ENCODE assay signal across 9 cellular contexts in genomic region chr12:51371295-51371953, GRCh38. TPM values are rescaled to one million over a fixed set of nuclear protein-coding genes. Genes with fewer than 3 reads are reported as not detected.
DNase-seq lines count a peak whose midpoint lies in the region; ATAC-seq and TF ChIP-seq lines count a peak whose summit lies in the region.
"Had no signal": no experiment of that assay in that cellular context is flagged by ENCODE, and none has a peak within 500 bp of the region (broad histone marks: within the 10 kb centered on the region; RNA-seq: fewer than 3 reads in every experiment).

No MANE protein-coding gene starts in this region.

- H3K27me3 ChIP-seq in ACC112 (ENCODE audit: insufficient read depth, low read length) (no peaks in the 10 kb centered on the region), WERI-Rb-1 (ENCODE audit: insufficient read depth, low read depth, severe bottlenecking) (no peaks in the 10 kb centered on the region)

- DNase-seq in HPDE6-E6E7 (ENCODE audit: extremely low spot score) (peak; percentile 98), WERI-Rb-1 (peak; percentile 42), left cardiac atrium (peak; percentile 70), sciatic nerve (ENCODE audit: low spot score) (peak; percentile 65), NCI-H524 treated with DMSO at 0.1 percent for 48 hours (lab: John Stamatoyannopoulos, UW) (no peak), NCI-H1694 treated with DMSO at 0.1 percent for 48 hours (lab: John Stamatoyannopoulos, UW) (no peak)

- H3K27ac ChIP-seq in ACC112 (ENCODE audit: low read depth, low read length) = peak overlapping the region; percentile 82
- H3K27ac ChIP-seq in WERI-Rb-1 = no peak overlapping the region

- H3K4me3 ChIP-seq in ACC112 (ENCODE audit: low read depth, low read length) = peak overlapping the region; percentile 46
- no peak overlapping the region for H3K4me3 ChIP-seq in WERI-Rb-1 (ENCODE audit: low read depth, low read length)

- H3K36me3 ChIP-seq in ACC112 (ENCODE audit: insufficient read depth, low read length) (no peaks in the 10 kb centered on the region), WERI-Rb-1 (no peaks in the 10 kb centered on the region)

- no peaks in the 10 kb centered on the region for H3K9me3 ChIP-seq in WERI-Rb-1 (ENCODE audit: severe bottlenecking)

- H3K4me1 ChIP-seq in ACC112 (ENCODE audit: control insufficient read depth, insufficient read depth, low read length, unreplicated experiment) = peaks cover 19% of the 10 kb centered on the region

- TF ChIP-seq CTCF in WERI-Rb-1 (IDR thresholded peaks at IDR 0.05; ENCODE audit: low read depth, low read length) = no peak

- peak overlapping the region; percentile 93 for H2AFZ ChIP-seq in ACC112 (ENCODE audit: low read length, unreplicated experiment)

- ATAC-seq in left cardiac atrium (peak; percentile 87 to 98), sciatic nerve (peak; percentile 93), GM18861 (IDR thresholded peaks at IDR 0.05; ENCODE audit: unreplicated experiment) (no peak)

- intact Hi-C loops in left cardiac atrium (cut with DNase I) (no loop called here), sciatic nerve (cut with DNase I) (no loop called here)

- H3K79me2 ChIP-seq in ACC112 (ENCODE audit: control insufficient read depth, insufficient read depth, low read length, unreplicated experiment) = no peaks in the 10 kb centered on the region

RNA-seq across cellular contexts. Expression of gene GALNT6, which starts 19.8 kb away (rescaled TPM):
- total RNA-seq in left cardiac atrium (1 to 10 TPM; 3.6 to 4.4 TPM), sciatic nerve (4.0 TPM)

RNA-seq across cellular contexts. Expression of gene CELA1, which starts 24.9 kb away (rescaled TPM):
- total RNA-seq in left cardiac atrium (not detected), sciatic nerve (not detected)
- total RNA-seq: urinary bladder had no signal

RNA-seq across cellular contexts. Expression of gene BIN2, which starts 47.5 kb away (rescaled TPM):
- total RNA-seq in left cardiac atrium (1 to 10 TPM; 3.2 to 4.0 TPM), sciatic nerve (11.2 TPM)

RNA-seq across cellular contexts. Expression of gene SLC4A8, which starts 53.2 kb away (rescaled TPM):
- total RNA-seq in left cardiac atrium (under 1 TPM; 0.29 to 0.71 TPM), sciatic nerve (1.2 TPM)

Comparison
In these comparisons a context has a peak if more than half of its experiments do, and no peak if none do; other contexts are left out.
1. DNase-seq: peak in HPDE6-E6E7 (single experiment), WERI-Rb-1 (single experiment), left cardiac atrium (single experiment) and sciatic nerve (single experiment); none in NCI-H524 treated with DMSO at 0.1 percent for 48 hours (single experiment) and NCI-H1694 treated with DMSO at 0.1 percent for 48 hours (single experiment).